ENCODE assay signal across 8 cellular contexts in the genomic region with DNA sequence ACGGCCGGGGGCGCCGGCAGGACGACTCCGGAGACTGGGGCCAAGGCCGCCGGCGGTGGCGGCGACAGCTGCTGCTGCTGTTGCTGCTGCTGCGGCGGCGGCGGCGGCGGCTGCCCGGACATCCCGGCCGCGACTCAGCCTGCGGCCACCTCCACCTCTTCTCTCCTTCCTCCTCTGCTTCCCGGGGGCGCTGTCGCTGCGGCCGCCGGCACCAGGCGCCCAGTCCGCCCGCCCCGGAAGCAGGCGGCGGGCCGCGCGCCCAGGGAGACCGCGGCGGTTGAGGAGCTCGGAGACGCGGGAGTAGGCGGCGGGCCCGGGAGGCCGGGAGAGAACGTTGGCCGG. TPM values are rescaled to one million over a fixed set of nuclear protein-coding genes. Genes with fewer than 3 reads are reported as not detected.
DNase-seq lines count a peak whose midpoint lies in the region; ATAC-seq and TF ChIP-seq lines count a peak whose summit lies in the region.

No MANE protein-coding gene starts in this region.

- peak overlapping the region; percentile 64 for H3K27ac ChIP-seq in skeletal muscle tissue (ENCODE audit: low read depth, low read length)

- H3K9me3 ChIP-seq in skeletal muscle tissue (ENCODE audit: control insufficient read depth in 3 of 3, low read length in 3 of 3): no peaks in the 10 kb centered on the region

- ATAC-seq in GM21619 (IDR thresholded peaks at IDR 0.05; ENCODE audit: unreplicated experiment): peak; percentile 47
- ATAC-seq in activated CD4-positive, CD25-positive, alpha-beta regulatory T cell treated with anti-CD3 and anti-CD28 coated beads, Interleukin-2, amount 50 U/mL, for 24 hours: peak; percentile 54 to 55
- peak; percentile 46 for ATAC-seq in Right ventricle myocardium superior (ENCODE audit: poor library complexity)

- H3K36me3 ChIP-seq in skeletal muscle tissue (ENCODE audit: control insufficient read depth in 3 of 3, insufficient read depth in 3 of 3, low read length in 3 of 3): no peaks in the 10 kb centered on the region

- DNase-seq in KBM-7: peak; percentile 66
- no peak for DNase-seq in Right ventricle myocardium superior
- DNase-seq in COLO829 (ENCODE audit: low spot score): no peak
- no peak for DNase-seq in HPDE6-E6E7 (ENCODE audit: extremely low spot score)

- no peaks in the 10 kb centered on the region for H3K27me3 ChIP-seq in skeletal muscle tissue (ENCODE audit: control insufficient read depth in 3 of 3, insufficient read depth in 3 of 3, low read length in 3 of 3)

- H3K9ac ChIP-seq in skeletal muscle tissue (ENCODE audit: low read depth in 1 of 3, low read length in 3 of 3): peak overlapping the region in 2 of 3 donors; percentile 40 to 93

- peak; percentile 20; the same call in 1 of the 3 replicates for TF ChIP-seq CTCF in GM12872 (IDR thresholded peaks at IDR 0.05; ENCODE audit: insufficient read depth, low read depth, low read length)

- H3K4me3 ChIP-seq in skeletal muscle tissue (ENCODE audit: low read length in 3 of 3): peak overlapping the region in 2 of 3 donors; percentile 53 to 55

- in situ Hi-C loops in KBM-7 (cut with MboI; ENCODE audit: low pct_unique_long_range_greater_than_20kb, low sequenced_read_pairs): no loop called here

- intact Hi-C loops in Right ventricle myocardium superior (cut with DNase I): loop anchor here (5.0 kb wide), 1 partner anchor 94 kb away; a partner anchor contains a TSS

- H3K4me1 ChIP-seq in skeletal muscle tissue (ENCODE audit: control insufficient read depth in 3 of 3, insufficient read depth in 3 of 3, low read length in 3 of 3): peaks cover 8 to 18% (median 17%) of the 10 kb centered on the region in 3 donors

RNA-seq across cellular contexts. Expression of a gene that starts 0.3 kb away (rescaled TPM):
- total RNA-seq in Right ventricle myocardium superior: 29.9 TPM
- total RNA-seq in skeletal muscle tissue: 39.1 TPM
